In genomic region chr6:15691250-15691869, GRCh38 we compare ENCODE assay signal across 8 cellular contexts. TPM values are rescaled to one million over a fixed set of nuclear protein-coding genes. Genes with fewer than 3 reads are reported as not detected.
DNase-seq lines count a peak whose midpoint lies in the region; ATAC-seq and TF ChIP-seq lines count a peak whose summit lies in the region.

No MANE protein-coding gene starts in this region.

- H2BK15ac ChIP-seq in mesendoderm (replicated peaks; ENCODE audit: low read depth): no peak overlapping the region

- no peak overlapping the region for H4K8ac ChIP-seq in mesendoderm (ENCODE audit: low read depth, low read length)

- H3K27me3 ChIP-seq in CD4-positive, alpha-beta T cell (ENCODE audit: control insufficient read depth, insufficient read depth, low read length): no peaks in the 10 kb centered on the region
- no peaks in the 10 kb centered on the region for H3K27me3 ChIP-seq in effector memory CD4-positive, alpha-beta T cell (replicated peaks; ENCODE audit: control insufficient read depth, insufficient read depth, low read length, poor library complexity, severe bottlenecking)
- H3K27me3 ChIP-seq in mesendoderm (ENCODE audit: insufficient read depth, low read length, poor library complexity): no peaks in the 10 kb centered on the region

- H3K56ac ChIP-seq in mesendoderm (ENCODE audit: low read length): no peak overlapping the region

- no peak overlapping the region for H2AK5ac ChIP-seq in mesendoderm (ENCODE audit: low read length)

- intact Hi-C loops in CD4-positive, alpha-beta T cell (cut with DNase I, micrococcal nuclease): loop anchor here (1.0 to 2.0 kb wide), 3 partner anchors 439 to 515 kb away; no protein-coding TSS in a partner anchor

- H3K18ac ChIP-seq in mesendoderm (ENCODE audit: low read length): no peak overlapping the region

- no peak overlapping the region for H2BK120ac ChIP-seq in mesendoderm (ENCODE audit: low read depth, low read length)

- no peaks in the 10 kb centered on the region for H3K9me3 Mint-ChIP-seq in CD4-positive, alpha-beta T cell
- no peaks in the 10 kb centered on the region for H3K9me3 Mint-ChIP-seq in activated CD4-positive, alpha-beta memory T cell treated with anti-CD3 and anti-CD28 coated beads, Interleukin-2, amount 10 ng/mL, durations not matched to agents 7 days and 5 days

- H3K4me1 ChIP-seq in effector memory CD4-positive, alpha-beta T cell (ENCODE audit: control insufficient read depth, insufficient read depth, low read length, poor library complexity, severe bottlenecking): peaks cover 3% of the 10 kb centered on the region
- no peaks in the 10 kb centered on the region for H3K4me1 ChIP-seq in mesendoderm (ENCODE audit: control insufficient read depth, low read depth, low read length)

- no peak overlapping the region for H3K4ac ChIP-seq in mesendoderm (ENCODE audit: low read depth, low read length)

- H3K9ac ChIP-seq in mesendoderm (ENCODE audit: low read length): no peak overlapping the region

- peak; percentile 100 for TF ChIP-seq CTCF in CD4-positive, alpha-beta T cell (IDR thresholded peaks at IDR 0.05)

- H3K36me3 ChIP-seq in effector memory CD4-positive, alpha-beta T cell (ENCODE audit: control insufficient read depth, insufficient read depth, low read length): no peaks in the 10 kb centered on the region
- no peaks in the 10 kb centered on the region for H3K36me3 ChIP-seq in mesendoderm (ENCODE audit: control insufficient read depth, insufficient read depth, low read length)

- no peaks in the 10 kb centered on the region for H3K36me3 Mint-ChIP-seq in CD4-positive, alpha-beta T cell (ENCODE audit: low read depth)
- H3K36me3 Mint-ChIP-seq in activated CD4-positive, alpha-beta memory T cell treated with anti-CD3 and anti-CD28 coated beads, Interleukin-2, amount 10 ng/mL, durations not matched to agents 7 days and 5 days (ENCODE audit: low read depth): no peaks in the 10 kb centered on the region

- no peaks in the 10 kb centered on the region for H3K9me3 ChIP-seq in CD4-positive, alpha-beta T cell (ENCODE audit: control insufficient read depth, low read length)
- H3K9me3 ChIP-seq in effector memory CD4-positive, alpha-beta T cell (ENCODE audit: control insufficient read depth, low read length): no peaks in the 10 kb centered on the region

- H3K27ac Mint-ChIP-seq in CD4-positive, alpha-beta T cell: no peak overlapping the region
- peak overlapping the region; percentile 2 for H3K27ac Mint-ChIP-seq in activated CD4-positive, alpha-beta memory T cell treated with anti-CD3 and anti-CD28 coated beads, Interleukin-2, amount 10 ng/mL, durations not matched to agents 7 days and 5 days

- no peak overlapping the region for H2BK5ac ChIP-seq in mesendoderm (ENCODE audit: low read length)

- H3K27me3 Mint-ChIP-seq in CD4-positive, alpha-beta T cell: peaks cover 7% of the 10 kb centered on the region
- H3K27me3 Mint-ChIP-seq in activated CD4-positive, alpha-beta memory T cell treated with anti-CD3 and anti-CD28 coated beads, Interleukin-2, amount 10 ng/mL, durations not matched to agents 7 days and 5 days: peaks cover 6% of the 10 kb centered on the region

- no peak overlapping the region for H4K5ac ChIP-seq in mesendoderm (ENCODE audit: low read length)

- WGBS in mesendoderm (ENCODE audit: extremely low coverage, insufficient coverage, low lambda C conversion rate): no CpG with 5 or more reads among the region's 23 CpGs

- no peak overlapping the region for H3K23ac ChIP-seq in mesendoderm (ENCODE audit: low read length)

- no peak overlapping the region for H3K4me3 ChIP-seq in effector memory CD4-positive, alpha-beta T cell (ENCODE audit: insufficient read depth, low read depth, low read length, poor library complexity, severe bottlenecking)
- H3K4me3 ChIP-seq in mesendoderm (ENCODE audit: low read length): no peak overlapping the region

- CTCF ChIA-PET in CD4-positive, alpha-beta T cell (lab: Charles Lee): interaction anchor here (0.6 to 1.5 kb wide), 14 partner anchors 9 to 518 kb away, joined by 3 to 20 read pairs (median 4); partner anchors contain the start of genes DTNBP1 and MYLIP
- CTCF ChIA-PET in activated CD4-positive, alpha-beta memory T cell treated with anti-CD3 and anti-CD28 coated beads, Interleukin-2, amount 10 ng/mL, durations not matched to agents 7 days and 5 days (lab: Charles Lee): interaction anchor here (0.5 to 3.0 kb wide), 36 partner anchors 9 to 523 kb away, joined by 3 to 61 read pairs (median 4); partner anchors contain the start of gene MYLIP

- peaks cover 6% of the 10 kb centered on the region for H3K4me1 Mint-ChIP-seq in CD4-positive, alpha-beta T cell (ENCODE audit: low read depth)
- peaks cover 10% of the 10 kb centered on the region for H3K4me1 Mint-ChIP-seq in activated CD4-positive, alpha-beta memory T cell treated with anti-CD3 and anti-CD28 coated beads, Interleukin-2, amount 10 ng/mL, durations not matched to agents 7 days and 5 days

- no peaks in the 10 kb centered on the region for H3K79me1 ChIP-seq in mesendoderm (ENCODE audit: low read length)

- POLR2A ChIA-PET in CD4-positive, alpha-beta T cell (lab: Charles Lee): interaction anchor here (1.0 to 1.1 kb wide), 2 partner anchors 489 to 492 kb away, joined by 4 to 8 read pairs; no protein-coding TSS in a partner anchor
- POLR2A ChIA-PET in activated CD4-positive, alpha-beta memory T cell treated with anti-CD3 and anti-CD28 coated beads, Interleukin-2, amount 10 ng/mL, durations not matched to agents 7 days and 5 days (lab: Charles Lee): interaction anchor here (0.7 to 1.1 kb wide), 4 partner anchors 28 to 491 kb away, joined by 3 to 5 read pairs (median 4); partner anchors contain the start of gene DTNBP1

- peak; percentile 60 to 76 (median 68) for DNase-seq in CD4-positive, alpha-beta T cell
- peak; percentile 90 for DNase-seq in NCI-H82 treated with DMSO at 0.1 percent for 48 hours (lab: John Stamatoyannopoulos, UW; ENCODE audit: unreplicated experiment)
- peak; percentile 84 for DNase-seq in activated CD4-positive, alpha-beta memory T cell treated with anti-CD3 and anti-CD28 coated beads, Interleukin-2, amount 10 ng/mL, durations not matched to agents 7 days and 5 days
- DNase-seq in effector memory CD4-positive, alpha-beta T cell: peak; percentile 52 to 64 (median 58)
- DNase-seq in mesendoderm: peak; percentile 92
- DNase-seq in stimulated activated CD8-positive, alpha-beta memory T cell treated with anti-CD3 and anti-CD28 coated beads, Interleukin-15, amount 100 ng/mL, for 24 hours (ENCODE audit: low read depth): peak; percentile 45

- H3K4me3 Mint-ChIP-seq in CD4-positive, alpha-beta T cell: no peak overlapping the region
- H3K4me3 Mint-ChIP-seq in activated CD4-positive, alpha-beta memory T cell treated with anti-CD3 and anti-CD28 coated beads, Interleukin-2, amount 10 ng/mL, durations not matched to agents 7 days and 5 days: no peak overlapping the region

- H3K27ac ChIP-seq in CD4-positive, alpha-beta T cell (ENCODE audit: low read depth, low read length): no peak overlapping the region
- no peak overlapping the region for H3K27ac ChIP-seq in effector memory CD4-positive, alpha-beta T cell (ENCODE audit: insufficient read depth, low read length, poor library complexity, severe bottlenecking)
- no peak overlapping the region for H3K27ac ChIP-seq in mesendoderm (ENCODE audit: low read depth, low read length)

- no peaks in the 10 kb centered on the region for H3K79me2 ChIP-seq in mesendoderm (ENCODE audit: control insufficient read depth, insufficient read depth, low read length)

- peak; percentile 100 for ATAC-seq in CD4-positive, alpha-beta T cell (ENCODE audit: poor library complexity)
- ATAC-seq in GM19452 (IDR thresholded peaks at IDR 0.05; ENCODE audit: unreplicated experiment) (peak; percentile 97), HG03575 (IDR thresholded peaks at IDR 0.05; ENCODE audit: extremely low read depth, insufficient number of reproducible peaks, low FRiP score, unreplicated experiment) (peak; percentile 63)

- no peak overlapping the region for H3K4me2 ChIP-seq in mesendoderm (ENCODE audit: low read length)

RNA-seq across cellular contexts. Expression of gene DTNBP1, which starts 28.5 kb away (rescaled TPM):
- total RNA-seq in CD4-positive, alpha-beta T cell: 10 to 100 TPM; 14.5 to 14.7 TPM
- 10 to 100 TPM; 26.5 to 27.9 TPM for total RNA-seq in activated CD4-positive, alpha-beta memory T cell treated with anti-CD3 and anti-CD28 coated beads, Interleukin-2, amount 10 ng/mL, durations not matched to agents 7 days and 5 days
- 11.2 TPM for polyA plus RNA-seq in mesendoderm (2013, experiment 1 of 2)
- 11.8 TPM for polyA plus RNA-seq in mesendoderm (2013, experiment 2 of 2)
